2 cellular contexts compared by ENCODE assay signal in the genomic region with DNA sequence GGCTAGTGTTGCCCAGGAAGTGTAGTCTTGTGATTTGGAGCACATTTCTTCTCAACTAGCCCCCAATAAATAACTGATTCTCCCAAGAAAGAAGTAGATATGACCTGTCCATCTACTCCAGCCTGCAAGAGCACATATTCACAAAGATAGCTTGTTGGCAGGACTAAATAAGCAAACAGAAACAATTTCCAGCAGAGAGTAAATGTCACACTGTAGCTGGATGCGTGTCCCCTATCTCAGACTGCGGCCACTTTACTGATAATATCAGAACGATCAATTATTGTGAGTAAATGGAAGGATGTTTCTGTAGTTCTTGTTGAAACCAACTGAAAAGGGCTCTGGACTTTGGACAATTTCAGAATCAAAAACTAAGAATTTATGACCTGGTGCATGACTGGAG.
TF ChIP-seq lines count a peak whose summit lies in the region.

No MANE protein-coding gene starts in this region.

TF ChIP-seq in IMR-90, 13 proteins besides CTCF, POLR2A, EP300 and RAD21:
- TF ChIP-seq NFE2L2 (IDR thresholded peaks at IDR 0.05; ENCODE audit: low read depth, low read length) (no peak), USF2 (IDR thresholded peaks at IDR 0.05; ENCODE audit: low read depth, low read length) (no peak), CHD1 (IDR thresholded peaks at IDR 0.05; ENCODE audit: low read depth, low read length) (no peak), BHLHE40 (IDR thresholded peaks at IDR 0.05; ENCODE audit: low read depth, low read length) (no peak), SMC3 (IDR thresholded peaks at IDR 0.05; ENCODE audit: low read depth, low read length) (no peak)
TF ChIP-seq in IMR-90: peak in this region for 0.

TF ChIP-seq in GM12878, 131 proteins besides CTCF, POLR2A, EP300 and RAD21:
- TF ChIP-seq NFYA (IDR thresholded peaks at IDR 0.05; ENCODE audit: borderline replicate concordance, low read depth, low read length), result no peak
- TF ChIP-seq RBBP5 (conservative IDR thresholded peaks at IDR 0.05), result no peak
- no peak for TF ChIP-seq MLLT1 (IDR thresholded peaks at IDR 0.05)
- TF ChIP-seq ATF3 (IDR thresholded peaks at IDR 0.05; ENCODE audit: borderline replicate concordance, extremely low read depth, low read depth, low read length), result no peak
- no peak for TF ChIP-seq KDM1A (IDR thresholded peaks at IDR 0.05; ENCODE audit: borderline replicate concordance)
- no peak for TF ChIP-seq HCFC1 (IDR thresholded peaks at IDR 0.05; ENCODE audit: low read length)
- TF ChIP-seq YY1 (IDR thresholded peaks at IDR 0.05; ENCODE audit: low read depth, low read length), result no peak
- TF ChIP-seq SUPT20H (IDR thresholded peaks at IDR 0.05; ENCODE audit: borderline replicate concordance, control insufficient read depth, low read depth, low read length), result no peak
- TF ChIP-seq ETV6 (conservative IDR thresholded peaks at IDR 0.05 in 1 of 2, IDR thresholded peaks at IDR 0.05 in 1 of 2; ENCODE audit: borderline replicate concordance in 1 of 2, low read depth in 1 of 2), result no peak
- TF ChIP-seq FOS (IDR thresholded peaks at IDR 0.05; ENCODE audit: borderline replicate concordance, extremely low read depth, insufficient read length), result no peak
- TF ChIP-seq BHLHE40 (IDR thresholded peaks at IDR 0.05; ENCODE audit: borderline replicate concordance in 1 of 2, low read depth in 2 of 2, low read length in 1 of 2), result no peak
- no peak for TF ChIP-seq FOXK2 (IDR thresholded peaks at IDR 0.05)
- no peak for TF ChIP-seq SMAD5 (IDR thresholded peaks at IDR 0.05; ENCODE audit: low read depth)
- TF ChIP-seq SREBF2 (IDR thresholded peaks at IDR 0.05; ENCODE audit: low read length), result no peak
